8 cellular contexts compared by ENCODE assay signal in the genomic region with DNA sequence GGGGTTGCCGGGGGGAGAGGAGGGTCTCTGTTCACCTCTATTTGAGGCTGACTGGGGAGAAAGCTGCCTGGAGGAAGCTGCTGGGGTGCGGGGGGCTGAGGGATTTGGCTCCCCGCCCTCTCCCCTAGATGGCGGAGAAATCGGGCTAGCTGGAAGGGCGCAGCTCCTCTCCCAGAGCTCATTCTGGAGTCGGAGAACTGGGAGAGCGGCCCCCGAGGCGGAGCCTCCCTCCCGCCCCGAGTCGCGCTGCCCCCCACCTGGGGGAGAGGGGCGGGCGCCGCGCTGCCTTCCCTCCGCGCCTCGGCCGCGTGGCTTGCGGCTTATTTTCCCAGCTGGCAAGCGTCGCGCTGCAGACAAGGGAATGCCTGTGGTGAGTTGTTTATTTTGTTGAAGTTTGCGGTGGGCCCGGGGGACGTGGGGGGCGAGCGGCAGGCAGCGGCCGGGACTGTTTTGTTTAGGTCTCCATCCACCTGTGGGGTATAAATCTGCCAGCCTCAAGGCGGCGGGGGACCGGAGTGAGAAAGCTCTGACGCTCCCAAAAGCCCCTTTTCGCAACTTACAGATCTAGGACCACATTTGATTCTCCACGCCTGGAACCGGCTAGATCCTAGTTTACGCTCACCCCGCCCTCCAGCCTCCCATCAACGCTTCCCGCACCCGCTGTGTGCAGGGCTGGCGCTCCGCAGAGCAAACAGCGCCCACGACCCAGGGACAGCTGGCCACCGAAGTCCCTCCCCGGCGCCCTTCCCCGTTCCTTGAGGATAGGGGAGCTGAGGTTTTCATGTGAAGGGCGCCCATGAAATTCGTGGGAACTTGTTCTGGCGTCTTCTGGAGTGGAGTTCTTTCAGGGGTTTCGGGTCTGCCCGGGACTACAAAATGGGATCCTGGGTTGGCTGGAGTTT. TPM values are rescaled to one million over a fixed set of nuclear protein-coding genes. Genes with fewer than 3 reads are reported as not detected.
DNase-seq lines count a peak whose midpoint lies in the region; ATAC-seq and TF ChIP-seq lines count a peak whose summit lies in the region.

No MANE protein-coding gene starts in this region.

- peaks cover 5% of the 10 kb centered on the region for H3K36me3 ChIP-seq in BJ (ENCODE audit: control insufficient read depth, insufficient read depth, low read length)
- H3K36me3 ChIP-seq in SK-N-MC (ENCODE audit: insufficient read depth, low read length): no peaks in the 10 kb centered on the region

- CTCF ChIA-PET in BJ (lab: Yijun Ruan, JAX): interaction anchor here (0.7 to 5.7 kb wide), 38 partner anchors 8 to 1587 kb away, joined by 3 to 70 read pairs (median 5); no protein-coding TSS in a partner anchor

- no peak overlapping the region for H3K27ac ChIP-seq in SK-N-MC
- peak overlapping the region; percentile 62 for H3K27ac ChIP-seq in layer of hippocampus (ENCODE audit: low read depth, low read length)

- H3K9me3 ChIP-seq in SK-N-MC (ENCODE audit: low read depth, low read length): no peaks in the 10 kb centered on the region

- DNase-seq in BJ (ENCODE audit: low read depth) (no peak), HCEC 1CT (peak; percentile 63), SK-N-MC (ENCODE audit: low read depth, low spot score) (no peak), cerebellum (ENCODE audit: low spot score) (peak; percentile 30), NCI-H510A treated with DMSO at 0.1 percent for 48 hours (lab: John Stamatoyannopoulos, UW) (no peak)
- peak; percentile 27 for DNase-seq in stimulated activated CD4-positive, alpha-beta T cell treated with anti-CD3 and anti-CD28 coated beads, Interleukin-2, amount 100 ng/mL, for 4 hours (ENCODE audit: low read depth)

- TF ChIP-seq CTCF in BJ (IDR thresholded peaks at IDR 0.05; ENCODE audit: insufficient read depth, low read depth, low read length): no peak

- no peaks in the 10 kb centered on the region for H3K27me3 ChIP-seq in BJ (ENCODE audit: control insufficient read depth, insufficient read depth, low read length)
- H3K27me3 ChIP-seq in layer of hippocampus (ENCODE audit: control insufficient read depth, insufficient read depth, low read length): no peaks in the 10 kb centered on the region

- H3K4me3 ChIP-seq in BJ (ENCODE audit: low read depth, low read length): peak overlapping the region; percentile 84
- H3K4me3 ChIP-seq in SK-N-MC: peak overlapping the region; percentile 96

- ATAC-seq in GM21529 (IDR thresholded peaks at IDR 0.05; ENCODE audit: unreplicated experiment): no peak

- POLR2A ChIA-PET in BJ (lab: Charles Lee): interaction anchor here (0.9 to 1.3 kb wide), 3 partner anchors 315 to 659 kb away, joined by 3 to 6 read pairs (median 3); no protein-coding TSS in a partner anchor

- peak overlapping the region; percentile 83 for H3K9ac ChIP-seq in SK-N-MC (ENCODE audit: insufficient read length)

RNA-seq across cellular contexts. Expression of a gene that starts 4.0 kb away (rescaled TPM):
- 64.3 and 89.7 TPM in 2 replicates for polyA plus RNA-seq in BJ (2011; rRNA removed)
- polyA minus RNA-seq in BJ (2011; rRNA and poly(A)+ RNA removed): 101 and 115 TPM in 2 replicates
- total RNA-seq in cerebellum: 137 TPM

Comparison
In these comparisons a context has a peak if more than half of its experiments do, and no peak if none do; other contexts are left out.
1. DNase-seq: peak in HCEC 1CT (single experiment), cerebellum (single experiment) and stimulated activated CD4-positive, alpha-beta T cell treated with anti-CD3 and anti-CD28 coated beads, Interleukin-2, amount 100 ng/mL, for 4 hours (single experiment); none in BJ (single experiment), SK-N-MC (single experiment) and NCI-H510A treated with DMSO at 0.1 percent for 48 hours (single experiment).